Comparison of ENCODE assay signal across 8 cellular contexts in genomic region chr16:65121870-65122723, GRCh38. TPM values are rescaled to one million over a fixed set of nuclear protein-coding genes. Genes with fewer than 3 reads are reported as not detected.
DNase-seq lines count a peak whose midpoint lies in the region; ATAC-seq lines count a peak whose summit lies in the region.

CDH11 (minus strand) TSS chr16:65122063; CDS start chr16:65004869, 117,194 bp downstream.

- ATAC-seq in GM18858 (IDR thresholded peaks at IDR 0.05; ENCODE audit: unreplicated experiment) (no peak), GM18909 (IDR thresholded peaks at IDR 0.05; ENCODE audit: poor library complexity, unreplicated experiment) (no peak)

- no CpG with 5 or more reads among the region's 69 CpGs for WGBS in neuronal stem cell (ENCODE audit: extremely low coverage in 2 of 2, insufficient read length in 2 of 2, insufficient replicate concordance in 1 of 2), 2 donors

- H3K27ac ChIP-seq in SJSA1: peak within 1 kb of the TSS; percentile 76
- peak within 1 kb of the TSS; percentile 97 for H3K27ac ChIP-seq in neuronal stem cell (replicated peaks; ENCODE audit: low read length)

- H3K4me3 ChIP-seq in SJSA1 (peak within 1 kb of the TSS; percentile 72), neuronal stem cell (ENCODE audit: low read length in 2 of 2) (peak within 1 kb of the TSS; percentile 30 to 96)

- peak within 1 kb of the TSS; percentile 70 for H3K4ac ChIP-seq in neuronal stem cell (ENCODE audit: low read length)

- H2BK120ac ChIP-seq in neuronal stem cell (ENCODE audit: low read depth, low read length): peak within 1 kb of the TSS; percentile 12

- peak within 1 kb of the TSS; percentile 92 for H2AFZ ChIP-seq in neuronal stem cell (ENCODE audit: low read length)

- peak within 1 kb of the TSS; percentile 94 for H2AK5ac ChIP-seq in neuronal stem cell (ENCODE audit: low read depth, low read length)

- peak within 1 kb of the TSS; percentile 98 for H3K14ac ChIP-seq in neuronal stem cell (ENCODE audit: low read length)

- H3K9me3 ChIP-seq in SJSA1 (replicated peaks): no peaks in the 10 kb centered on the region
- no peaks in the 10 kb centered on the region for H3K9me3 ChIP-seq in neuronal stem cell (replicated peaks in 1 of 2; ENCODE audit: control insufficient read depth in 2 of 2, insufficient read depth in 1 of 2, low read depth in 1 of 2, low read length in 2 of 2)

- H3K36me3 ChIP-seq in SJSA1 (peaks cover under 1% of the 10 kb centered on the region), neuronal stem cell (replicated peaks in 1 of 2; ENCODE audit: control insufficient read depth in 2 of 2, insufficient read depth in 2 of 2, low read length in 2 of 2) (peaks cover 0 to 6% of the 10 kb centered on the region in 2 donors)

- H3K9ac ChIP-seq in neuronal stem cell (ENCODE audit: low read depth, low read length, poor library complexity): peak within 1 kb of the TSS; percentile 98

- peak within 1 kb of the TSS; percentile 92 for H2BK15ac ChIP-seq in neuronal stem cell (ENCODE audit: low read length)

- H3K27me3 ChIP-seq in SJSA1 (replicated peaks): no peaks in the 10 kb centered on the region
- peaks cover 0 to 77% (median 0%) of the 10 kb centered on the region in 3 experiments for H3K27me3 ChIP-seq in neuronal stem cell (ENCODE audit: control insufficient read depth in 3 of 3, insufficient read depth in 3 of 3, low read depth in 1 of 3, low read length in 3 of 3)

- DNase-seq in AG20443 (ENCODE audit: low spot score) (peak; percentile 89), SJSA1 (ENCODE audit: low read depth in 1 of 2, low spot score in 2 of 2) (peak; percentile 80 to 84), globus pallidus (ENCODE audit: low spot score) (peak; percentile 63), neuronal stem cell (ENCODE audit: low spot score) (peak; percentile 88), NCI-H446 treated with DMSO at 0.1 percent for 48 hours (lab: John Stamatoyannopoulos, UW) (no peak), HT-29 (ENCODE audit: low spot score) (no peak)

- peaks cover 45% of the 10 kb centered on the region for H3K4me1 ChIP-seq in SJSA1 (replicated peaks)
- H3K4me1 ChIP-seq in neuronal stem cell (ENCODE audit: control insufficient read depth in 2 of 2, insufficient read depth in 1 of 2, low read depth in 1 of 2, low read length in 2 of 2): peaks cover 7 to 10% of the 10 kb centered on the region in 2 donors

- peak within 1 kb of the TSS; percentile 87 for H3K4me2 ChIP-seq in neuronal stem cell (ENCODE audit: insufficient read depth, low read length, poor library complexity, severe bottlenecking)

- H2BK5ac ChIP-seq in neuronal stem cell (ENCODE audit: low read length): peak within 1 kb of the TSS; percentile 100

- peaks cover 3% of the 10 kb centered on the region for H3K79me1 ChIP-seq in neuronal stem cell (ENCODE audit: low read depth, low read length)

- peak within 1 kb of the TSS; percentile 56 for H4K91ac ChIP-seq in neuronal stem cell (ENCODE audit: low read depth, low read length, poor library complexity)

- peak within 1 kb of the TSS; percentile 100 for H3K18ac ChIP-seq in neuronal stem cell (ENCODE audit: low read length)

- peak within 1 kb of the TSS; percentile 95 for H2BK12ac ChIP-seq in neuronal stem cell (ENCODE audit: low read length)

- peak within 1 kb of the TSS; percentile 62 for H3K23ac ChIP-seq in neuronal stem cell (ENCODE audit: low read depth, low read length, poor library complexity)

- H4K8ac ChIP-seq in neuronal stem cell (ENCODE audit: low read depth, low read length): peak within 1 kb of the TSS; percentile 94

RNA-seq across cellular contexts. Expression of gene CDH11, which starts in this region (rescaled TPM):
- total RNA-seq in SJSA1 (2014; rRNA removed; shearing (Covaris generic)): 107 and 113 TPM in 2 replicates
- 147 TPM for polyA plus RNA-seq in neuronal stem cell (2013, experiment 1 of 2)
- polyA plus RNA-seq in neuronal stem cell (2013, experiment 2 of 2): 149 TPM
- not detected in 2 replicates for total RNA-seq in HT-29 (2014; rRNA removed; shearing (Covaris generic))

Comparison
In these comparisons a context has a peak if more than half of its experiments do, and no peak if none do; other contexts are left out.
1. RNA of gene CDH11 (total RNA-seq): 107 to 113 TPM in SJSA1; not detected in HT-29; every median in the first group is over 100 times any median in the second.
2. DNase-seq: peak in AG20443 (single experiment), SJSA1 (2 of 2), globus pallidus (single experiment) and neuronal stem cell (single experiment); none in NCI-H446 treated with DMSO at 0.1 percent for 48 hours (single experiment) and HT-29 (single experiment).